ENCODE assay signal across 15 cellular contexts in genomic region chr10:106897631-106898161, GRCh38.
DNase-seq lines count a peak whose midpoint lies in the region; ATAC-seq and TF ChIP-seq lines count a peak whose summit lies in the region.
"Had no signal": no experiment of that assay in that cellular context is flagged by ENCODE, and none has a peak within 500 bp of the region (broad histone marks: within the 10 kb centered on the region; RNA-seq: fewer than 3 reads in every experiment).

No MANE protein-coding gene starts in this region.

- H3K9me3 ChIP-seq in right lobe of liver (no peaks in the 10 kb centered on the region), sigmoid colon (no peaks in the 10 kb centered on the region)
- H3K9me3 ChIP-seq: BLaER1 had no signal

- H3K27ac ChIP-seq in right lobe of liver (no peak overlapping the region), sigmoid colon (peak overlapping the region in 2 of 4 donors; percentile 43 to 45)
- H3K27ac ChIP-seq: BLaER1, PC-9 had no signal

- no peaks in the 10 kb centered on the region for H3K4me1 Mint-ChIP-seq in activated naive CD4-positive, alpha-beta T cell treated with anti-CD3 and anti-CD28 coated beads, Interleukin-2, amount 10 ng/mL, durations not matched to agents 7 days and 5 days

- TF ChIP-seq POLR2A in right lobe of liver (IDR thresholded peaks at IDR 0.05): no peak
- no peak for TF ChIP-seq POLR2A in sigmoid colon (IDR thresholded peaks at IDR 0.05)

- no peaks in the 10 kb centered on the region for H3K27me3 ChIP-seq in right lobe of liver
- H3K27me3 ChIP-seq in sigmoid colon: no peaks in the 10 kb centered on the region
- H3K27me3 ChIP-seq: BLaER1 had no signal

- ATAC-seq in Right ventricle myocardium superior (ENCODE audit: poor library complexity): peak; percentile 18
- peak; percentile 68 to 82 (median 76) for ATAC-seq in right lobe of liver
- no peak for ATAC-seq in HG03520 (IDR thresholded peaks at IDR 0.05; ENCODE audit: unreplicated experiment)
- no peak for ATAC-seq in HG02623 (IDR thresholded peaks at IDR 0.05; ENCODE audit: unreplicated experiment)
- ATAC-seq in GM21529 (IDR thresholded peaks at IDR 0.05; ENCODE audit: unreplicated experiment): no peak

- CTCF ChIA-PET in activated naive CD4-positive, alpha-beta T cell treated with anti-CD3 and anti-CD28 coated beads, Interleukin-2, amount 10 ng/mL, durations not matched to agents 7 days and 5 days (lab: Charles Lee): no interaction called here

- no peak overlapping the region for H3K4me3 Mint-ChIP-seq in activated naive CD4-positive, alpha-beta T cell treated with anti-CD3 and anti-CD28 coated beads, Interleukin-2, amount 10 ng/mL, durations not matched to agents 7 days and 5 days

- intact Hi-C loops in Right ventricle myocardium superior (cut with DNase I): no loop called here
- intact Hi-C loops in cardiac septum (cut with DNase I): no loop called here
- intact Hi-C loops in right lobe of liver (cut with DNase I): no loop called here
- intact Hi-C loops in sigmoid colon (cut with DNase I): loop anchor here (5.0 kb wide), 1 partner anchor 265 kb away; the partner anchor contains the start of gene SORCS1

- peaks cover 0 to 8% (median 3%) of the 10 kb centered on the region in 4 donors for H3K4me1 ChIP-seq in right lobe of liver
- H3K4me1 ChIP-seq in sigmoid colon: peaks cover 0 to 40% (median 15%) of the 10 kb centered on the region in 4 donors

- H3K27ac Mint-ChIP-seq in activated naive CD4-positive, alpha-beta T cell treated with anti-CD3 and anti-CD28 coated beads, Interleukin-2, amount 10 ng/mL, durations not matched to agents 7 days and 5 days: no peak overlapping the region

- H3K36me3 Mint-ChIP-seq in activated naive CD4-positive, alpha-beta T cell treated with anti-CD3 and anti-CD28 coated beads, Interleukin-2, amount 10 ng/mL, durations not matched to agents 7 days and 5 days: no peaks in the 10 kb centered on the region

- no peaks in the 10 kb centered on the region for H3K27me3 Mint-ChIP-seq in activated naive CD4-positive, alpha-beta T cell treated with anti-CD3 and anti-CD28 coated beads, Interleukin-2, amount 10 ng/mL, durations not matched to agents 7 days and 5 days

- DNase-seq in Right ventricle myocardium superior: peak; percentile 44
- DNase-seq in cardiac septum (ENCODE audit: low spot score): no peak
- peak in 1 of 3 donors; percentile 21 for DNase-seq in right lobe of liver
- DNase-seq in sigmoid colon: peak; percentile 89
- no peak for DNase-seq in activated naive CD4-positive, alpha-beta T cell treated with anti-CD3 and anti-CD28 coated beads, Interleukin-2, amount 10 ng/mL, durations not matched to agents 7 days and 5 days
- DNase-seq: 8988T, EL, KG1, NCI-H1048, NCI-H1694 treated with DMSO at 0.1 percent for 48 hours, PC-9 had no signal

- TF ChIP-seq EP300 in sigmoid colon (IDR thresholded peaks at IDR 0.05): no peak

- H3K9me3 Mint-ChIP-seq in activated naive CD4-positive, alpha-beta T cell treated with anti-CD3 and anti-CD28 coated beads, Interleukin-2, amount 10 ng/mL, durations not matched to agents 7 days and 5 days: peaks cover 7% of the 10 kb centered on the region

- TF ChIP-seq CTCF in right lobe of liver (IDR thresholded peaks at IDR 0.05): no peak
- TF ChIP-seq CTCF in sigmoid colon (IDR thresholded peaks at IDR 0.05): no peak

- H3K36me3 ChIP-seq in right lobe of liver (no peaks in the 10 kb centered on the region), sigmoid colon (no peaks in the 10 kb centered on the region)
- H3K36me3 ChIP-seq: BLaER1 had no signal

- H3K4me3 ChIP-seq in right lobe of liver (no peak overlapping the region), sigmoid colon (no peak overlapping the region)
- H3K4me3 ChIP-seq: BLaER1, PC-9 had no signal

- WGBS in right lobe of liver (ENCODE audit: insufficient coverage, low coverage, low lambda C conversion rate, missing lambda C conversion rate): 8% methylated on average over 6 of the region's 7 CpGs
- 39 to 62% methylated on average over 7 of the region's 7 CpGs for WGBS in sigmoid colon, 2 donors

Comparison
In these comparisons a context has a peak if more than half of its experiments do, and no peak if none do; other contexts are left out.
1. DNase-seq: peak in Right ventricle myocardium superior (single experiment) and sigmoid colon (single experiment); none in cardiac septum (single experiment) and activated naive CD4-positive, alpha-beta T cell treated with anti-CD3 and anti-CD28 coated beads, Interleukin-2, amount 10 ng/mL, durations not matched to agents 7 days and 5 days (single experiment).
2. ATAC-seq: peak in Right ventricle myocardium superior (single experiment) and right lobe of liver (4 of 4); none in HG03520 (single experiment), HG02623 (single experiment) and GM21529 (single experiment).